18 cellular contexts compared by ENCODE assay signal in the genomic region with DNA sequence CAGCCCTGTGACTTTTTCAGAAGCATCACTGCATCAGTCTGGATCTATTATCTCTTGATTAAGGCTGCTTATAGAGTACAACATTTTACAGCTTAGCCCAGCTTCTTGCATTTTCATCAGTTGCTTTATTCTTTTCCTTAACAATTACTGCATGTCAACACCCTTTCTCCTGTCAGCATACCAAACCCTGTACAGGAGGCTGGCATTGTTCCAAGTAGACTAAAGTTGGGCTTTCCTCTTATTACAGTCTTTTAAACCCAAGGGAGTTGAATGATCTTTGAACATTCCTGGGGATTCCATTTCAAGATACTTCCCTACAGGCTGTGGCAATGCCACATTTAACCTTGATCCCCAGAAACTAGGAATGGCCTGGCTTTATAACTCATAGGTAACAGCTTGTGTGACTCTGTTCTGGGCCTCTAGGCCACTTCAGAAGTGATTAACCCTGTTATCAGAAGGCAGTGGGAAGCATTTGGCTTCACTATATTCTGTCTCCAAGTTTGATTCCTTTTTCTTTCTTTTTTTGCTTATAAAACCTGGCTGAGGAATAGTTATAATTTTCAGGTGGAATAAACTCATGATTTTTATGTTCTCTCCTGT.
DNase-seq lines count a peak whose midpoint lies in the region; ATAC-seq and TF ChIP-seq lines count a peak whose summit lies in the region.
"Had no signal": no experiment of that assay in that cellular context is flagged by ENCODE, and none has a peak within 500 bp of the region (broad histone marks: within the 10 kb centered on the region; RNA-seq: fewer than 3 reads in every experiment).

No MANE protein-coding gene starts in this region.

- H3K9me3 ChIP-seq in mucosa of descending colon, result no peaks in the 10 kb centered on the region
- H3K9me3 ChIP-seq: MG63, thoracic aorta had no signal

- no peaks in the 10 kb centered on the region for H3K36me3 Mint-ChIP-seq in type B pancreatic cell

- DNase-seq in H4 (ENCODE audit: low spot score) (peak; percentile 17), NCI-H345 treated with DMSO at 0.1 percent for 48 hours (lab: John Stamatoyannopoulos, UW; ENCODE audit: unreplicated experiment) (peak; percentile 8), epithelial cell of proximal tubule (ENCODE audit: low read depth) (peak; percentile 9), mucosa of descending colon (peak in 1 of 3 donors; percentile 55), germinal center (ENCODE audit: low spot score) (no peak), type B pancreatic cell (ENCODE audit: extremely low spot score, unreplicated experiment) (no peak)
- DNase-seq in activated CD4-positive, alpha-beta T cell treated with anti-CD3 and anti-CD28 coated beads, Interleukin-2, amount 50 U/mL, for 4 hours, result no peak
- DNase-seq: amniotic stem cell, Calu3, cortex of kidney, head of caudate nucleus, MG63, midbrain, NCI-H2029 treated with DMSO at 0.1 percent for 48 hours had no signal

- H3K4me3 ChIP-seq in epithelial cell of proximal tubule (ENCODE audit: low read depth, low read length), result no peak overlapping the region
- no peak overlapping the region for H3K4me3 ChIP-seq in mucosa of descending colon
- H3K4me3 ChIP-seq: MG63, thoracic aorta had no signal

- ATAC-seq in mucosa of descending colon (peak; percentile 76), GM19328 (IDR thresholded peaks at IDR 0.05; ENCODE audit: unreplicated experiment) (no peak)
- ATAC-seq: WTC11 had no signal

- H3K4me3 Mint-ChIP-seq in type B pancreatic cell, result no peak overlapping the region
- H3K4me3 Mint-ChIP-seq: T-helper 1 cell treated with Interleukin-12 subunit alpha and Interleukin-12 subunit beta and Interleukin-4 antibody, amounts not matched to agents 30 μg/mL and 1 μg/mL, for 36 hours; WTC11 had no signal

- peaks cover 43% of the 10 kb centered on the region for H3K4me1 Mint-ChIP-seq in type B pancreatic cell (ENCODE audit: unreplicated experiment)
- H3K4me1 Mint-ChIP-seq: WTC11 had no signal

- TF ChIP-seq CTCF in epithelial cell of proximal tubule (conservative IDR thresholded peaks at IDR 0.05; ENCODE audit: low read depth, low read length) (no peak), mucosa of descending colon (IDR thresholded peaks at IDR 0.05) (no peak), type B pancreatic cell (conservative IDR thresholded peaks at IDR 0.05) (no peak)

- intact Hi-C loops in mucosa of descending colon (cut with DNase I, micrococcal nuclease), result no loop called here

- no peaks in the 10 kb centered on the region for H3K36me3 ChIP-seq in mucosa of descending colon (ENCODE audit: low read depth)
- H3K36me3 ChIP-seq: MG63, thoracic aorta had no signal

- H3K4me1 ChIP-seq in mucosa of descending colon (ENCODE audit: low read depth), result no peaks in the 10 kb centered on the region

- H3K9me3 Mint-ChIP-seq in type B pancreatic cell, result peaks cover 3% of the 10 kb centered on the region
- H3K9me3 Mint-ChIP-seq: T-helper 1 cell treated with Interleukin-12 subunit alpha and Interleukin-12 subunit beta and Interleukin-4 antibody, amounts not matched to agents 30 μg/mL and 1 μg/mL, for 36 hours had no signal

- H3K27me3 Mint-ChIP-seq in type B pancreatic cell, result no peaks in the 10 kb centered on the region

- no peak overlapping the region for H3K27ac Mint-ChIP-seq in type B pancreatic cell
- H3K27ac Mint-ChIP-seq: T-helper 1 cell treated with Interleukin-12 subunit alpha and Interleukin-12 subunit beta and Interleukin-4 antibody, amounts not matched to agents 30 μg/mL and 1 μg/mL, for 36 hours; WTC11 had no signal

Comparison
In these comparisons a context has a peak if more than half of its experiments do, and no peak if none do; other contexts are left out.
1. DNase-seq: peak in H4 (single experiment), NCI-H345 treated with DMSO at 0.1 percent for 48 hours (single experiment) and epithelial cell of proximal tubule (single experiment); none in germinal center (single experiment), activated CD4-positive, alpha-beta T cell treated with anti-CD3 and anti-CD28 coated beads, Interleukin-2, amount 50 U/mL, for 4 hours (0 of 2) and type B pancreatic cell (single experiment).